ENCODE assay signal across 21 cellular contexts in the genomic region with DNA sequence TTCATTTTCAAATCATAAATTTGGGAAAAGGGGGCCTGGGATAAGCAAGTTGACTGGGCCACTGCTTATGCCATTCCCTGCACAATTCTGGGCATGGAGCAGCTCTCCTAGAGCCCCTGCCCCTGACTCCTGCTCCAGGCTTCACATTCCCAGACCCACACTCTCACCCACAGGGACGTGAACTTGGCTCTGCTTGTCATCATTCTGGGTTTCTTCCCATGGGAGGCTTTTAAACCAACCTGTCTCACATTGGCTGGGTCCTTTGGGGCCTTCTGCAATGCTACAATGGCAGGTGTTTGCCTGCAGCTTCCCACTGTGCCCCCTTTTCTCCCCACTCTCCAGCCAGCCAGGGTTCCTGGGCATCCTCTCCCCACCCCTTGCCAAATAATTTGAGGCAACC. TPM values are rescaled to one million over a fixed set of nuclear protein-coding genes. Genes with fewer than 3 reads are reported as not detected.
A peak's percentile ranks its signal among the peaks of the same experiment; 100 is the strongest.
DNase-seq lines count a peak whose midpoint lies in the region; ATAC-seq and TF ChIP-seq lines count a peak whose summit lies in the region.
"Had no signal": no experiment of that assay in that cellular context is flagged by ENCODE, and none has a peak within 500 bp of the region (broad histone marks: within the 10 kb centered on the region; RNA-seq: fewer than 3 reads in every experiment).

No MANE protein-coding gene starts in this region.

- H3K79me2 ChIP-seq in osteoblast (ENCODE audit: insufficient read depth, low read length): no peaks in the 10 kb centered on the region

- H3K27ac ChIP-seq in coronary artery: no peak overlapping the region
- H3K27ac ChIP-seq in osteoblast (ENCODE audit: low read depth, low read length): no peak overlapping the region
- H3K27ac ChIP-seq: 22Rv1; BLaER1 treated with 17β-estradiol and CSF1 and Interleukin-3, amounts not matched to agents 10 nM and 100 nM; GM23248 had no signal

- DNase-seq in NCI-H1436 (lab: John Stamatoyannopoulos, UW) (peak; percentile 28), NCI-H1436 treated with DMSO at 0.1 percent for 48 hours (lab: John Stamatoyannopoulos, UW) (no peak), coronary artery (ENCODE audit: low spot score) (peak; percentile 55), osteoblast (ENCODE audit: insufficient read length, low spot score, missing footprints) (peak; percentile 82)
- DNase-seq: ACHN; AML-193; BE2C; CD4-positive, alpha-beta T cell; CD8-positive, alpha-beta memory T cell; DMS 273 treated with DMSO at 0.1 percent for 48 hours; DMS79; EL; GDM1; H7 had no signal

- H4K20me1 ChIP-seq in osteoblast (ENCODE audit: insufficient read depth, low read length): no peaks in the 10 kb centered on the region
- H4K20me1 ChIP-seq: BLaER1 treated with 17β-estradiol and CSF1 and Interleukin-3, amounts not matched to agents 10 nM and 100 nM had no signal

- H3K9me3 ChIP-seq in osteoblast (ENCODE audit: low read depth, low read length): no peaks in the 10 kb centered on the region
- H3K9me3 ChIP-seq: BE2C had no signal

- H3K36me3 ChIP-seq in osteoblast (ENCODE audit: insufficient read depth, low read length): no peaks in the 10 kb centered on the region
- H3K36me3 ChIP-seq: BE2C; BLaER1 treated with 17β-estradiol and CSF1 and Interleukin-3, amounts not matched to agents 10 nM and 100 nM had no signal

- H3K4me3 ChIP-seq in coronary artery (no peak overlapping the region), osteoblast (ENCODE audit: insufficient read depth, low read length) (no peak overlapping the region)
- H3K4me3 ChIP-seq: BLaER1 treated with 17β-estradiol and CSF1 and Interleukin-3, amounts not matched to agents 10 nM and 100 nM; GM12878; GM23248 had no signal

- peak overlapping the region; percentile 4 for H3K4me2 ChIP-seq in osteoblast (ENCODE audit: insufficient read depth, low read length)
- H3K4me2 ChIP-seq: BLaER1 treated with 17β-estradiol and CSF1 and Interleukin-3, amounts not matched to agents 10 nM and 100 nM had no signal

- peaks cover 16% of the 10 kb centered on the region for H3K4me1 ChIP-seq in osteoblast (ENCODE audit: insufficient read depth, low read length)
- H3K4me1 ChIP-seq: BE2C had no signal

- ATAC-seq in HG03159 (IDR thresholded peaks at IDR 0.05; ENCODE audit: unreplicated experiment) (no peak), HG02571 (IDR thresholded peaks at IDR 0.05; ENCODE audit: unreplicated experiment) (no peak)
- ATAC-seq: GM12878 had no signal

- H3K27me3 ChIP-seq in osteoblast (ENCODE audit: insufficient read depth, low read length): no peaks in the 10 kb centered on the region
- H3K27me3 ChIP-seq: BE2C had no signal

- TF ChIP-seq CTCF in coronary artery (IDR thresholded peaks at IDR 0.05) (no peak), osteoblast (IDR thresholded peaks at IDR 0.05; ENCODE audit: extremely low read depth, low read depth, low read length) (no peak)

- no peak overlapping the region for H2AFZ ChIP-seq in osteoblast (ENCODE audit: low read length)
- H2AFZ ChIP-seq: GM23248 had no signal

RNA-seq across cellular contexts. Expression of gene CYP19A1, which starts 49.1 kb away (rescaled TPM):
- 2.2 and 4.4 TPM in 2 replicates for total RNA-seq in osteoblast
- total RNA-seq: CD4-positive, alpha-beta T cell; CD8-positive, alpha-beta memory T cell; H1; H7 had no signal

RNA-seq across cellular contexts. Expression of gene GLDN, which starts 52.2 kb away (rescaled TPM):
- total RNA-seq in osteoblast: 0.59 and 1.1 TPM in 2 replicates
- total RNA-seq: CD4-positive, alpha-beta T cell; CD8-positive, alpha-beta memory T cell had no signal
